ENCODE assay signal across 11 cellular contexts in the genomic region with DNA sequence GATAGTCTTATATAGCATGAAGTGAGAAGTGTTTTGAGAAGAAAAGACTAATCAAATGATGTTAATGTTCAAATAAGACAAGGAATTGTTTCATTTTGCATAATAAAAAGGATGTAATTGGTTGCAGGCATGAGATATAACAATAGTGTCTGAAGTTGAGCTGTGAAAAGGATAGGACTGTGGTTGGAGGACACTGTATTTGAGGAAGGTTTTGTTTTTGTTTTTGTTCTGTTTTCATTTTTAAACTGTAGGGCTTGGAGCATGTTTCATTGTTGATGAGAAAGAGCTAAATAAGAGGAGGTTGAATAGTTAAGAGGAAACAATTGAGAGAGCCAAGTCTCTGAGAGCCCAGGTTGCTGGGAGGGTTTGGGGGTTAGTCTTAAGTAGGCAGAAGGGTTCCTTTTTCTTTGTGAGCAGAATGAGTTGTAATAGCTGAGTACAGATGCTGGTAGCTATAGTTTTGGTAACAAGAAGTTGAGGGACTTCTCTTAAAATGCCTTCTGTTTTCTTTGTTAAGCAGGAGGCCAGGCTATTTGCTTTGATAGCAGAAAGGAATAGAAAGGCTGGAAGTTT. TPM values are rescaled to one million over a fixed set of nuclear protein-coding genes. Genes with fewer than 3 reads are reported as not detected.
DNase-seq lines count a peak whose midpoint lies in the region; ATAC-seq and TF ChIP-seq lines count a peak whose summit lies in the region.
"Had no signal": no experiment of that assay in that cellular context is flagged by ENCODE, and none has a peak within 500 bp of the region (broad histone marks: within the 10 kb centered on the region; RNA-seq: fewer than 3 reads in every experiment).

No MANE protein-coding gene starts in this region.

- POLR2A ChIA-PET in GM10248 (lab: Yijun Ruan, JAX), result no interaction called here

- TF ChIP-seq CTCF in GM10248 (IDR thresholded peaks at IDR 0.05; ENCODE audit: control extremely low read depth, extremely low read depth, low read depth, missing control alignments), result no peak

- no peak for DNase-seq in activated T-cell treated with anti-CD3 and anti-CD28 coated beads, Interleukin-2, amount 50 U/mL, for 72 hours
- DNase-seq in activated T-cell treated with anti-CD3 and anti-CD28 coated beads, Interleukin-2, amount 50 U/mL, for 48 hours, result no peak
- no peak for DNase-seq in central memory CD8-positive, alpha-beta T cell (ENCODE audit: low spot score in 2 of 2)
- DNase-seq in stimulated activated naive B cell treated with anti-CD40 and anti-IgM and Interleukin-4, amounts not matched to agents 10 μg/mL and 1 μg/mL and 100 μg/mL, for 72 hours, result no peak
- DNase-seq in GM10248 (ENCODE audit: extremely low spot score) (no peak), GM03348 (ENCODE audit: low spot score) (no peak)
- DNase-seq in stimulated activated CD4-positive, alpha-beta T cell treated with anti-CD3 and anti-CD28 coated beads, Interleukin-1b, Interleukin-23, amount 100 ng/mL, for 48 hours, result no peak
- DNase-seq: dorsolateral prefrontal cortex, T-helper 2 cell had no signal

- ATAC-seq in activated T-cell treated with anti-CD3 and anti-CD28 coated beads, Interleukin-2, amount 50 U/mL, for 72 hours (replicated peaks in 1 of 2), result peak in 1 of 2 donors; percentile 13
- peak; percentile 42 for ATAC-seq in HG03135 (IDR thresholded peaks at IDR 0.05; ENCODE audit: unreplicated experiment)
- ATAC-seq in central memory CD8-positive, alpha-beta T cell (replicated peaks; ENCODE audit: extremely low read depth, poor library complexity, severe bottlenecking), result peak; percentile 31
- ATAC-seq in stimulated activated naive B cell treated with anti-CD40 and anti-IgM and Interleukin-4, amounts not matched to agents 10 μg/mL and 1 μg/mL and 100 μg/mL, for 72 hours (replicated peaks), result peak; percentile 36 to 51
- ATAC-seq: Panc1 had no signal

- H3K27me3 Mint-ChIP-seq in activated T-cell treated with anti-CD3 and anti-CD28 coated beads, Interleukin-2, amount 50 U/mL, for 72 hours (ENCODE audit: low read depth), result no peaks in the 10 kb centered on the region
- H3K27me3 Mint-ChIP-seq in central memory CD8-positive, alpha-beta T cell, result no peaks in the 10 kb centered on the region
- H3K27me3 Mint-ChIP-seq in stimulated activated naive B cell treated with anti-CD40 and anti-IgM and Interleukin-4, amounts not matched to agents 10 μg/mL and 1 μg/mL and 100 μg/mL, for 72 hours, result no peaks in the 10 kb centered on the region

- H3K4me1 Mint-ChIP-seq in activated T-cell treated with anti-CD3 and anti-CD28 coated beads, Interleukin-2, amount 50 U/mL, for 72 hours (ENCODE audit: low read depth), result peaks cover 59% of the 10 kb centered on the region
- peaks cover 71% of the 10 kb centered on the region for H3K4me1 Mint-ChIP-seq in central memory CD8-positive, alpha-beta T cell
- peaks cover 41 to 62% of the 10 kb centered on the region in 2 donors for H3K4me1 Mint-ChIP-seq in stimulated activated naive B cell treated with anti-CD40 and anti-IgM and Interleukin-4, amounts not matched to agents 10 μg/mL and 1 μg/mL and 100 μg/mL, for 72 hours

- CTCF ChIA-PET in GM10248 (lab: Yijun Ruan, JAX), result interaction anchor here (1.0 to 1.3 kb wide), 5 partner anchors 9 to 30 kb away, joined by 3 to 6 read pairs (median 4); no protein-coding TSS in a partner anchor

- H3K36me3 Mint-ChIP-seq in activated T-cell treated with anti-CD3 and anti-CD28 coated beads, Interleukin-2, amount 50 U/mL, for 72 hours (ENCODE audit: insufficient read depth in 2 of 2), result no peaks in the 10 kb centered on the region
- H3K36me3 Mint-ChIP-seq in central memory CD8-positive, alpha-beta T cell (ENCODE audit: insufficient read depth), result no peaks in the 10 kb centered on the region
- peaks cover 2 to 3% of the 10 kb centered on the region in 2 donors for H3K36me3 Mint-ChIP-seq in stimulated activated naive B cell treated with anti-CD40 and anti-IgM and Interleukin-4, amounts not matched to agents 10 μg/mL and 1 μg/mL and 100 μg/mL, for 72 hours

- H3K27ac Mint-ChIP-seq in activated T-cell treated with anti-CD3 and anti-CD28 coated beads, Interleukin-2, amount 50 U/mL, for 72 hours, result peak overlapping the region; percentile 39
- peak overlapping the region; percentile 54 for H3K27ac Mint-ChIP-seq in central memory CD8-positive, alpha-beta T cell (ENCODE audit: low read depth)
- H3K27ac Mint-ChIP-seq in stimulated activated naive B cell treated with anti-CD40 and anti-IgM and Interleukin-4, amounts not matched to agents 10 μg/mL and 1 μg/mL and 100 μg/mL, for 72 hours, result peak overlapping the region; percentile 37

- H3K9me3 Mint-ChIP-seq in activated T-cell treated with anti-CD3 and anti-CD28 coated beads, Interleukin-2, amount 50 U/mL, for 72 hours, result peaks cover 0 to 3% of the 10 kb centered on the region in 2 donors
- H3K9me3 Mint-ChIP-seq in central memory CD8-positive, alpha-beta T cell, result no peaks in the 10 kb centered on the region
- no peaks in the 10 kb centered on the region for H3K9me3 Mint-ChIP-seq in stimulated activated naive B cell treated with anti-CD40 and anti-IgM and Interleukin-4, amounts not matched to agents 10 μg/mL and 1 μg/mL and 100 μg/mL, for 72 hours

- peak overlapping the region in 1 of 2 donors; percentile 67 for H3K4me3 Mint-ChIP-seq in activated T-cell treated with anti-CD3 and anti-CD28 coated beads, Interleukin-2, amount 50 U/mL, for 72 hours
- H3K4me3 Mint-ChIP-seq in central memory CD8-positive, alpha-beta T cell, result peak overlapping the region; percentile 6
- H3K4me3 Mint-ChIP-seq in stimulated activated naive B cell treated with anti-CD40 and anti-IgM and Interleukin-4, amounts not matched to agents 10 μg/mL and 1 μg/mL and 100 μg/mL, for 72 hours, result no peak overlapping the region

RNA-seq across cellular contexts. Expression of a gene that starts 58.4 kb away (rescaled TPM):
- 10 to 100 TPM; 17.6 to 20.2 TPM for total RNA-seq in activated T-cell treated with anti-CD3 and anti-CD28 coated beads, Interleukin-2, amount 50 U/mL, for 72 hours
